Comparison of ENCODE assay signal across 12 cellular contexts in the genomic region with DNA sequence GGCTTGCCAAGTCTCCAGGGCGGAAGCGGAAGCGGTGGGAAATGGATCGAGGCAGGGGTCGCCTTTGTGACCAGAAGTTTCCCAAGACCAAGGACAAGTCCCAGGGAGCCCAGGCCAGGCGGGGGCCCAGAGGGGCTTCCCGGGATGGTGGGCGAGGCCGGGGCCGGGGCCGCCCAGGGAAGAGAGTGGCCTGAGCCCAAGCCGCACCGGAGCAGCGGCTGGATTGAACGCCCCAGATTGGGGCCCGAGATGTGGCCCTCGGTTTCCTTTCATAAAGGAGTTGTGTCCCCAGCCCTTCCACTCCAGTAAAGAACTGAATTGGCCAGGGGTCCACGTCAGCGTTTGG. TPM values are rescaled to one million over a fixed set of nuclear protein-coding genes. Genes with fewer than 3 reads are reported as not detected.
DNase-seq lines count a peak whose midpoint lies in the region; ATAC-seq and TF ChIP-seq lines count a peak whose summit lies in the region.
"Had no signal": no experiment of that assay in that cellular context is flagged by ENCODE, and none has a peak within 500 bp of the region (broad histone marks: within the 10 kb centered on the region; RNA-seq: fewer than 3 reads in every experiment).

No MANE protein-coding gene starts in this region.

- peaks cover 55% of the 10 kb centered on the region for H3K4me1 Mint-ChIP-seq in activated naive CD4-positive, alpha-beta T cell treated with anti-CD3 and anti-CD28 coated beads for 36 hours (ENCODE audit: low read depth)
- H3K4me1 Mint-ChIP-seq in activated T-cell treated with anti-CD3 and anti-CD28 coated beads, Interleukin-2, amount 50 U/mL, for 72 hours (ENCODE audit: low read depth) = peaks cover 65% of the 10 kb centered on the region

- no peaks in the 10 kb centered on the region for H3K27me3 ChIP-seq in spleen (replicated peaks in 1 of 7)
- H3K27me3 ChIP-seq: hepatocyte had no signal

- 73 to 89% (median 84%) methylated on average over 5 to 19 of the region's 19 CpGs for WGBS in spleen, 5 donors

- CTCF ChIA-PET in activated naive CD4-positive, alpha-beta T cell treated with anti-CD3 and anti-CD28 coated beads for 36 hours (lab: Charles Lee) = interaction anchor here (0.6 to 1.3 kb wide), 3 partner anchors 12 to 112 kb away, joined by 3 to 4 read pairs (median 3); no protein-coding TSS in a partner anchor

- H3K27me3 Mint-ChIP-seq in activated naive CD4-positive, alpha-beta T cell treated with anti-CD3 and anti-CD28 coated beads for 36 hours (ENCODE audit: low read depth) = no peaks in the 10 kb centered on the region
- H3K27me3 Mint-ChIP-seq in activated T-cell treated with anti-CD3 and anti-CD28 coated beads, Interleukin-2, amount 50 U/mL, for 72 hours (ENCODE audit: low read depth) = no peaks in the 10 kb centered on the region

- no peak for DNase-seq in activated naive CD4-positive, alpha-beta T cell treated with anti-CD3 and anti-CD28 coated beads for 36 hours
- no peak for DNase-seq in activated naive CD4-positive, alpha-beta T cell (lab: John Stamatoyannopoulos, UW)
- DNase-seq in activated T-cell treated with anti-CD3 and anti-CD28 coated beads, Interleukin-2, amount 50 U/mL, for 72 hours = no peak
- DNase-seq in spleen = no peak
- DNase-seq in NCI-H187 treated with DMSO at 0.1 percent for 48 hours (lab: John Stamatoyannopoulos, UW) = no peak
- DNase-seq: DND-41, NCI-H1092 treated with DMSO at 0.1 percent for 48 hours, RPMI8226 had no signal

- TF ChIP-seq CTCF in spleen (IDR thresholded peaks at IDR 0.05 in 8 of 11, conservative IDR thresholded peaks at IDR 0.05 in 3 of 11) = no peak

- peak overlapping the region in 3 of 8 donors; percentile 25 to 60 (median 29) for H3K4me3 ChIP-seq in spleen
- H3K4me3 ChIP-seq: hepatocyte had no signal

- intact Hi-C loops in activated naive CD4-positive, alpha-beta T cell treated with anti-CD3 and anti-CD28 coated beads for 36 hours (cut with micrococcal nuclease) = loop anchor here (5.0 kb wide), 1 partner anchor 179 kb away; no protein-coding TSS in a partner anchor
- intact Hi-C loops in spleen (cut with DNase I; ENCODE audit: low total_unique reads) = loop anchor here (10.0 kb wide), 1 partner anchor 144 kb away; a partner anchor contains a TSS

- TF ChIP-seq POLR2A in spleen (IDR thresholded peaks at IDR 0.05) = no peak

- no peak overlapping the region for H3K4me3 Mint-ChIP-seq in activated naive CD4-positive, alpha-beta T cell treated with anti-CD3 and anti-CD28 coated beads for 36 hours
- peak overlapping the region; percentile 71 to 75 for H3K4me3 Mint-ChIP-seq in activated T-cell treated with anti-CD3 and anti-CD28 coated beads, Interleukin-2, amount 50 U/mL, for 72 hours

- H3K36me3 ChIP-seq in spleen = peaks cover 9 to 71% (median 67%) of the 10 kb centered on the region in 6 donors

- H3K9me3 ChIP-seq in spleen = no peaks in the 10 kb centered on the region

- peaks cover 29 to 99% (median 70%) of the 10 kb centered on the region in 6 donors for H3K4me1 ChIP-seq in spleen

- no peak for ATAC-seq in activated T-cell treated with anti-CD3 and anti-CD28 coated beads, Interleukin-2, amount 50 U/mL, for 72 hours (replicated peaks in 1 of 2)
- ATAC-seq in GM19328 (IDR thresholded peaks at IDR 0.05; ENCODE audit: unreplicated experiment) = no peak

- H3K9me3 Mint-ChIP-seq in activated naive CD4-positive, alpha-beta T cell treated with anti-CD3 and anti-CD28 coated beads for 36 hours = no peaks in the 10 kb centered on the region
- no peaks in the 10 kb centered on the region for H3K9me3 Mint-ChIP-seq in activated T-cell treated with anti-CD3 and anti-CD28 coated beads, Interleukin-2, amount 50 U/mL, for 72 hours

- H3K36me3 Mint-ChIP-seq in activated naive CD4-positive, alpha-beta T cell treated with anti-CD3 and anti-CD28 coated beads for 36 hours (ENCODE audit: low read depth) = peaks cover 57% of the 10 kb centered on the region
- peaks cover 8 to 27% of the 10 kb centered on the region in 2 donors for H3K36me3 Mint-ChIP-seq in activated T-cell treated with anti-CD3 and anti-CD28 coated beads, Interleukin-2, amount 50 U/mL, for 72 hours (ENCODE audit: insufficient read depth in 2 of 2)

- H3K27ac ChIP-seq in spleen = peak overlapping the region in 6 of 8 donors; percentile 2 to 87 (median 67)
- H3K27ac ChIP-seq: hepatocyte, parathyroid adenoma had no signal

- peak overlapping the region; percentile 53 for H3K27ac Mint-ChIP-seq in activated naive CD4-positive, alpha-beta T cell treated with anti-CD3 and anti-CD28 coated beads for 36 hours
- peak overlapping the region; percentile 24 for H3K27ac Mint-ChIP-seq in activated T-cell treated with anti-CD3 and anti-CD28 coated beads, Interleukin-2, amount 50 U/mL, for 72 hours

RNA-seq across cellular contexts. Expression of a gene that starts 0.5 kb away (rescaled TPM):
- total RNA-seq in activated naive CD4-positive, alpha-beta T cell treated with anti-CD3 and anti-CD28 coated beads for 36 hours = 10 to 100 TPM; 11.8 to 12.2 TPM
- total RNA-seq in activated T-cell treated with anti-CD3 and anti-CD28 coated beads, Interleukin-2, amount 50 U/mL, for 72 hours = 10 to 100 TPM; 65.4 to 73.9 TPM
- 10 to 100 TPM; 10.9 to 24.2 (median 18.2) TPM for total RNA-seq in spleen
- 10 to 100 TPM in 2 of 3 donors, 1 to 10 TPM in 1; 7.9 to 18.2 (median 14.7) TPM for polyA plus RNA-seq in spleen

RNA-seq across cellular contexts. Expression of a gene that starts 4.8 kb away (rescaled TPM):
- total RNA-seq in activated naive CD4-positive, alpha-beta T cell treated with anti-CD3 and anti-CD28 coated beads for 36 hours = 10 to 100 TPM; 59.7 to 60.0 TPM
- 100 to 1,000 TPM; 106 to 117 TPM for total RNA-seq in activated T-cell treated with anti-CD3 and anti-CD28 coated beads, Interleukin-2, amount 50 U/mL, for 72 hours
- 10 to 100 TPM; 26.8 to 52.1 (median 40.9) TPM for total RNA-seq in spleen
- 10 to 100 TPM; 46.1 to 90.2 (median 60.3) TPM for polyA plus RNA-seq in spleen

RNA-seq across cellular contexts. Expression of a gene that starts 8.5 kb away (rescaled TPM):
- total RNA-seq in activated naive CD4-positive, alpha-beta T cell treated with anti-CD3 and anti-CD28 coated beads for 36 hours = 10 to 100 TPM; 18.6 to 20.7 TPM
- total RNA-seq in activated T-cell treated with anti-CD3 and anti-CD28 coated beads, Interleukin-2, amount 50 U/mL, for 72 hours = 10 to 100 TPM; 13.2 to 17.6 TPM
- total RNA-seq in spleen = 1 to 10 TPM; 1.4 to 4.8 (median 3.4) TPM
- polyA plus RNA-seq in spleen = 10 to 100 TPM; 10.6 to 18.4 (median 12.6) TPM
- total RNA-seq: NCI-H460 had no signal

RNA-seq across cellular contexts. Expression of a gene that starts 8.8 kb away (rescaled TPM):
- 100 to 1,000 TPM; 213 to 222 TPM for total RNA-seq in activated naive CD4-positive, alpha-beta T cell treated with anti-CD3 and anti-CD28 coated beads for 36 hours
- 100 to 1,000 TPM; 277 to 278 TPM for total RNA-seq in activated T-cell treated with anti-CD3 and anti-CD28 coated beads, Interleukin-2, amount 50 U/mL, for 72 hours
- 100 to 1,000 TPM; 165 to 209 (median 194) TPM for total RNA-seq in spleen
- 100 to 1,000 TPM; 200 to 262 (median 213) TPM for polyA plus RNA-seq in spleen

RNA-seq across cellular contexts. Expression of a gene that starts 24.8 kb away (rescaled TPM):
- total RNA-seq in activated naive CD4-positive, alpha-beta T cell treated with anti-CD3 and anti-CD28 coated beads for 36 hours = 10 to 100 TPM; 28.3 to 31.9 TPM
- 10 to 100 TPM; 55.0 to 70.4 TPM for total RNA-seq in activated T-cell treated with anti-CD3 and anti-CD28 coated beads, Interleukin-2, amount 50 U/mL, for 72 hours
- 10 to 100 TPM; 52.2 to 65.6 (median 57.8) TPM for total RNA-seq in spleen
- polyA plus RNA-seq in spleen = 10 to 100 TPM; 33.0 to 55.8 (median 42.6) TPM
